In genomic region chr10:69960606-69961167, GRCh38 we compare ENCODE assay signal across 16 cellular contexts.
DNase-seq lines count a peak whose midpoint lies in the region; ATAC-seq and TF ChIP-seq lines count a peak whose summit lies in the region.
"Had no signal": no experiment of that assay in that cellular context is flagged by ENCODE, and none has a peak within 500 bp of the region (broad histone marks: within the 10 kb centered on the region; RNA-seq: fewer than 3 reads in every experiment).

No MANE protein-coding gene starts in this region.

- intact Hi-C loops in Right ventricle myocardium inferior (cut with DNase I) (no loop called here), vagina (cut with DNase I) (no loop called here)

- TF ChIP-seq CTCF in right atrium auricular region (IDR thresholded peaks at IDR 0.05), result no peak
- no peak for TF ChIP-seq CTCF in neutrophil (IDR thresholded peaks at IDR 0.05)
- TF ChIP-seq CTCF in vagina (IDR thresholded peaks at IDR 0.05), result no peak

- no peak overlapping the region for H3K4me3 ChIP-seq in right atrium auricular region
- H3K4me3 ChIP-seq in neutrophil (ENCODE audit: low read depth in 1 of 2, low read length in 1 of 2), result peak overlapping the region in 1 of 2 experiments; percentile 49
- no peak overlapping the region for H3K4me3 ChIP-seq in vagina
- H3K4me3 ChIP-seq: A549 had no signal

- DNase-seq in right atrium auricular region (ENCODE audit: low spot score) (peak; percentile 47), Right ventricle myocardium inferior (ENCODE audit: missing footprints) (no peak), ecto neural progenitor cell (ENCODE audit: low spot score) (peak; percentile 24), vagina (ENCODE audit: extremely low spot score in 2 of 2) (peak; percentile 28 to 34), amygdala (lab: John Stamatoyannopoulos, UW) (no peak)
- DNase-seq: CD4-positive, CD25-positive, alpha-beta regulatory T cell; HFFc6; NCI-H1048; NCI-H146; NCI-H2081; NCI-H524 treated with DMSO at 0.1 percent for 48 hours; SHP77 treated with DMSO at 0.1 percent for 48 hours had no signal

- ATAC-seq in Right ventricle myocardium inferior (no peak), HG03354 (IDR thresholded peaks at IDR 0.05; ENCODE audit: poor library complexity, severe bottlenecking, unreplicated experiment) (no peak), HG03521 (IDR thresholded peaks at IDR 0.05; ENCODE audit: unreplicated experiment) (no peak)

- H3K9me3 ChIP-seq in right atrium auricular region (no peaks in the 10 kb centered on the region), neutrophil (no peaks in the 10 kb centered on the region), vagina (no peaks in the 10 kb centered on the region)
- H3K9me3 ChIP-seq: A549 had no signal

- H3K27me3 ChIP-seq in right atrium auricular region (no peaks in the 10 kb centered on the region), neutrophil (peaks cover 5% of the 10 kb centered on the region), vagina (no peaks in the 10 kb centered on the region)

- H3K4me1 ChIP-seq in right atrium auricular region, result no peaks in the 10 kb centered on the region
- H3K4me1 ChIP-seq in neutrophil (ENCODE audit: control insufficient read depth in 1 of 2, insufficient read depth in 1 of 2, low read depth in 1 of 2, low read length in 1 of 2), result peaks cover 19 to 37% of the 10 kb centered on the region in 2 experiments
- H3K4me1 ChIP-seq in vagina, result no peaks in the 10 kb centered on the region
- H3K4me1 ChIP-seq: A549 had no signal

- TF ChIP-seq POLR2A in vagina (IDR thresholded peaks at IDR 0.05), result no peak

- H3K36me3 ChIP-seq in right atrium auricular region (no peaks in the 10 kb centered on the region), neutrophil (no peaks in the 10 kb centered on the region), vagina (no peaks in the 10 kb centered on the region)

- H3K27ac ChIP-seq in right atrium auricular region, result no peak overlapping the region
- H3K27ac ChIP-seq in neutrophil, result peak overlapping the region; percentile 85
- H3K27ac ChIP-seq in vagina, result no peak overlapping the region
- H3K27ac ChIP-seq: A549 had no signal

Comparison
In these comparisons a context has a peak if more than half of its experiments do, and no peak if none do; other contexts are left out.
1. DNase-seq: peak in right atrium auricular region (single experiment), ecto neural progenitor cell (single experiment) and vagina (2 of 2); none in Right ventricle myocardium inferior (single experiment) and amygdala (0 of 56).